ENCODE assay signal across 1 cellular context in the genomic region with DNA sequence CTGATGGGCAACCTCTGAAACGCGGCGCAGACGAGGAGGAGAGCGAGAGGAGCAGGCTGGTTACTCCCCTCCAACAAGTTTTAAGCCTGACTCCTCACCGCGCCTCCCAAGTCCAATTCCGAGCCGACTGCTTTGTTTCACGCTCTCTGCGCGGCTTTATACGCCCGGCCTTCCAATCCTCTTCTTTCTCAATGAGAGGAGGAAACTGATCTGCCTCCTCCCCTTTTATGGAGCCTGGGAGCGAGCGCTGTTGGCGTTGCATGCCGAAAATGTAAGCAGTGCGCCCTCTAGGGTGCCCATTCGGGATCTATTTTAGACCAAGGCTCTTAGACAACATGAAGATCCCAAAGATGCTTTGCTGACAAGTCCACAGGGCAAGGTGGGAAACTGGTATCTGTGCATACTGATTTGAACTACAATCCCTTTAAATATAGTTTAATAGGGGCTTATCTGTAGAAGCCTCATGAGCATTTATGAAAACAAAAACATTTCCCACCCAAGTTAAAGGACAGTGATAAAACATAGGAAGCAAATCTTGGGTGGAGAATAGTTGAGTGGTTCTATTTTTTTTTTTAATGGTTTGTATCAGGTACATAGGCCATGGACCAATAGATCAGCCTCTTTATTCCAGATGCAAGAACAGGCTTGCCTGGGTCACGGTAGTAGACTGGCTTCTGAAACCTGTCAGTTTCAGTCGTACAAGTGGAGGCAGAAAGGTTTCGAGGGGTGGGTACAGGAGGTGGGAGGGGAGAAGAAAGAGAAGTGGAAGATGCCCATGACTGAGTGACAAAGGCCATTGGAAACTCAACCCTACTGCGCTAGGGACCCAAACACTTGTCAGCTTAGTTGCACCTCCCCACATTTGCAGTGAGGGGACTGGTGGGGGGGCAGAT.
TF ChIP-seq lines count a peak whose summit lies in the region.

Gene RND3, minus strand, starts transcription at position 131 of the 893 bp plus-strand sequence. CDS start 250 bp downstream, outside the sequence.

TF ChIP-seq in GM23338, 12 proteins besides CTCF, POLR2A, EP300 and RAD21 (continued from another document):
- no peak for TF ChIP-seq NANOG (IDR thresholded peaks at IDR 0.05; ENCODE audit: borderline replicate concordance)
- TF ChIP-seq POLR2AphosphoS5 (IDR thresholded peaks at IDR 0.05; ENCODE audit: low read depth), result peak; percentile 98
